ENCODE assay signal across 17 cellular contexts in genomic region chr10:49023071-49023470, GRCh38.
"Had no signal": no experiment of that assay in that cellular context is flagged by ENCODE, and none has a peak within 500 bp of the region (broad histone marks: within the 10 kb centered on the region; RNA-seq: fewer than 3 reads in every experiment).

No MANE protein-coding gene starts in this region.

- DNase-seq: effector memory CD8-positive, alpha-beta T cell; gastrocnemius medialis; islet precursor cell; lower lobe of right lung; natural killer cell; posterior cingulate gyrus; stimulated activated CD4-positive, alpha-beta T cell treated with anti-CD3 and anti-CD28 coated beads, Interleukin-2, amount 100 ng/mL, for 24 hours; stimulated activated CD4-positive, alpha-beta T cell treated with anti-CD3 and anti-CD28 coated beads, Interleukin-4, amount 100 ng/mL, for 4 hours; stimulated activated naive B cell treated with anti-CD40 and anti-IgM and Interleukin-4, amounts not matched to agents 10 μg/mL and 1 μg/mL and 100 μg/mL, for 72 hours; stimulated activated naive CD8-positive, alpha-beta T cell treated with anti-CD3 and anti-CD28 coated beads, Interleukin-15, amount 100 ng/mL, for 72 hours; substantia nigra; thyroid gland; upper lobe of left lung had no signal

- H3K27ac ChIP-seq: epithelial cell of prostate had no signal

- H3K4me3 ChIP-seq: esophagus muscularis mucosa, gastrocnemius medialis, lower lobe of right lung, skin epidermis, thyroid gland, upper lobe of left lung had no signal

- H3K9me3 ChIP-seq: esophagus muscularis mucosa, gastrocnemius medialis, lower lobe of right lung, thyroid gland, upper lobe of left lung had no signal

- H3K27me3 ChIP-seq: esophagus muscularis mucosa, gastrocnemius medialis, thyroid gland, upper lobe of left lung had no signal

- ATAC-seq: effector memory CD8-positive, alpha-beta T cell; left lobe of liver; natural killer cell; stimulated activated naive B cell treated with anti-CD40 and anti-IgM and Interleukin-4, amounts not matched to agents 10 μg/mL and 1 μg/mL and 100 μg/mL, for 72 hours; stimulated activated naive CD8-positive, alpha-beta T cell treated with anti-CD3 and anti-CD28 coated beads, Interleukin-15, amount 100 ng/mL, for 72 hours had no signal

- H3K36me3 ChIP-seq: gastrocnemius medialis, lower lobe of right lung, upper lobe of left lung had no signal

- H3K4me1 ChIP-seq: thyroid gland had no signal
